Comparison of ENCODE assay signal across 8 cellular contexts in genomic region chr6:30722280-30723112, GRCh38. TPM values are rescaled to one million over a fixed set of nuclear protein-coding genes. Genes with fewer than 3 reads are reported as not detected.
DNase-seq lines count a peak whose midpoint lies in the region; ATAC-seq and TF ChIP-seq lines count a peak whose summit lies in the region.

No MANE protein-coding gene starts in this region.

- CTCF ChIA-PET in OCI-LY7 (lab: Charles Lee; ENCODE audit: unreplicated experiment) = interaction anchor here (0.8 to 2.0 kb wide), 4 partner anchors 8 to 43 kb away, joined by 3 to 7 read pairs (median 5); no protein-coding TSS in a partner anchor

- H3K4me2 ChIP-seq in OCI-LY7 (ENCODE audit: low read length) = peak overlapping the region; percentile 95

- H3K9ac ChIP-seq in HUES48 (ENCODE audit: low read depth, low read length) = peak overlapping the region; percentile 100
- peak overlapping the region; percentile 36 to 78 for H3K9ac ChIP-seq in mucosa of rectum (ENCODE audit: low read depth in 1 of 2, low read length in 2 of 2)

- H3K27ac Mint-ChIP-seq in activated T-cell treated with anti-CD3 and anti-CD28 coated beads, Interleukin-2, amount 50 U/mL, for 24 hours = peak overlapping the region; percentile 98

- H3K36me3 Mint-ChIP-seq in activated T-cell treated with anti-CD3 and anti-CD28 coated beads, Interleukin-2, amount 50 U/mL, for 24 hours (ENCODE audit: low read depth) = peaks cover 85% of the 10 kb centered on the region

- H3K4me3 ChIP-seq in HUES48 (ENCODE audit: low read depth, low read length) (peak overlapping the region; percentile 93), OCI-LY7 (ENCODE audit: low read depth, low read length, poor library complexity, severe bottlenecking) (peak overlapping the region; percentile 91), mucosa of rectum (ENCODE audit: low read length in 2 of 2) (peak overlapping the region; percentile 53 to 80)

- TF ChIP-seq CTCF in OCI-LY7 (conservative IDR thresholded peaks at IDR 0.05; ENCODE audit: low read length) = peak; percentile 98

- POLR2A ChIA-PET in OCI-LY7 (lab: Charles Lee) = interaction anchor here (1.2 to 6.0 kb wide), 3 partner anchors 33 to 43 kb away, joined by 5 to 71 read pairs (median 12); partner anchors contain the start of gene NRM

- H3K4me1 Mint-ChIP-seq in activated T-cell treated with anti-CD3 and anti-CD28 coated beads, Interleukin-2, amount 50 U/mL, for 24 hours (ENCODE audit: low read depth) = peaks cover 56% of the 10 kb centered on the region

- no peak for TF ChIP-seq POLR2A in erythroblast (IDR thresholded peaks at IDR 0.05; ENCODE audit: low read length)

- peak; percentile 53 for DNase-seq in COR-L47 (lab: John Stamatoyannopoulos, UW)
- DNase-seq in OCI-LY7 (ENCODE audit: low spot score) = peak; percentile 79
- DNase-seq in activated T-cell treated with anti-CD3 and anti-CD28 coated beads, Interleukin-2, amount 50 U/mL, for 24 hours = peak; percentile 92
- peak; percentile 84 to 93 for DNase-seq in erythroblast (lab: John Stamatoyannopoulos, UW)
- peak; percentile 74 for DNase-seq in stimulated activated CD8-positive, alpha-beta memory T cell treated with anti-CD3 and anti-CD28 coated beads, Interleukin-7, amount 100 ng/mL, for 24 hours (ENCODE audit: low read depth)

- peaks cover 35% of the 10 kb centered on the region for H4K20me1 ChIP-seq in OCI-LY7 (ENCODE audit: insufficient read depth, low read length)

- no TSS peak for BruUV-seq in OCI-LY7 (replicated peaks; lab: Mats Ljungman, UMichigan)

- no peak overlapping the region for H2AFZ ChIP-seq in OCI-LY7 (ENCODE audit: low read length)

- H3K4me3 Mint-ChIP-seq in activated T-cell treated with anti-CD3 and anti-CD28 coated beads, Interleukin-2, amount 50 U/mL, for 24 hours = peak overlapping the region; percentile 99

- H3K27me3 ChIP-seq in HUES48 (ENCODE audit: control insufficient read depth, insufficient read depth, low read length) = no peaks in the 10 kb centered on the region
- H3K27me3 ChIP-seq in mucosa of rectum (ENCODE audit: control insufficient read depth in 2 of 2, insufficient read depth in 2 of 2, low read length in 2 of 2) = no peaks in the 10 kb centered on the region

- H3K79me2 ChIP-seq in OCI-LY7 (ENCODE audit: insufficient read depth, low read depth, low read length) = peaks cover 82% of the 10 kb centered on the region

- no peaks in the 10 kb centered on the region for H3K9me2 ChIP-seq in OCI-LY7 (ENCODE audit: insufficient read depth, low read length)

- intact Hi-C loops in OCI-LY7 (cut with micrococcal nuclease; ENCODE audit: unreplicated experiment) = loop anchor here (1.0 to 5.0 kb wide), 2 partner anchors 43 to 165 kb away; partner anchors contain the start of genes GNL1 and PRR3

- ATAC-seq in HG03196 (IDR thresholded peaks at IDR 0.05; ENCODE audit: unreplicated experiment) = no peak

- H3K27ac ChIP-seq in HUES48 (ENCODE audit: low read depth, low read length) (peak overlapping the region; percentile 98), OCI-LY7 (ENCODE audit: low read depth, low read length, poor library complexity, severe bottlenecking) (peak overlapping the region; percentile 97), mucosa of rectum (ENCODE audit: low read depth in 2 of 2, low read length in 2 of 2) (peak overlapping the region; percentile 38 to 95)

- no peaks in the 10 kb centered on the region for H3K9me3 Mint-ChIP-seq in activated T-cell treated with anti-CD3 and anti-CD28 coated beads, Interleukin-2, amount 50 U/mL, for 24 hours

- H3K4me1 ChIP-seq in HUES48 (ENCODE audit: control insufficient read depth, insufficient read depth, low read length) = peaks cover 13% of the 10 kb centered on the region; the same call in 1 of the 2 replicates
- H3K4me1 ChIP-seq in OCI-LY7 (ENCODE audit: insufficient read depth, low read length, poor library complexity, severe bottlenecking) = peaks cover 45% of the 10 kb centered on the region
- peaks cover 15 to 22% of the 10 kb centered on the region in 2 donors for H3K4me1 ChIP-seq in mucosa of rectum (ENCODE audit: control insufficient read depth in 2 of 2, insufficient read depth in 2 of 2, low read length in 2 of 2)

- H3K9me3 ChIP-seq in HUES48 (ENCODE audit: control insufficient read depth, insufficient read depth, low read length) = no peaks in the 10 kb centered on the region
- no peaks in the 10 kb centered on the region for H3K9me3 ChIP-seq in OCI-LY7 (ENCODE audit: low read length)
- no peaks in the 10 kb centered on the region for H3K9me3 ChIP-seq in mucosa of rectum (ENCODE audit: control insufficient read depth in 2 of 2, low read length in 2 of 2)

- H3K27me3 Mint-ChIP-seq in activated T-cell treated with anti-CD3 and anti-CD28 coated beads, Interleukin-2, amount 50 U/mL, for 24 hours = no peaks in the 10 kb centered on the region

- H3K36me3 ChIP-seq in HUES48 (ENCODE audit: control insufficient read depth, insufficient read depth, low read length) (peaks cover 48% of the 10 kb centered on the region), OCI-LY7 (ENCODE audit: insufficient read depth, low read length) (peaks cover 75% of the 10 kb centered on the region), mucosa of rectum (ENCODE audit: control insufficient read depth in 2 of 2, insufficient read depth in 2 of 2, low read length in 2 of 2) (peaks cover 32 to 45% of the 10 kb centered on the region in 2 donors)

RNA-seq across cellular contexts. Expression of gene TUBB, which starts 2.3 kb away (rescaled TPM):
- total RNA-seq in OCI-LY7 (2014; rRNA removed; shearing (Covaris generic)) = 1,287 and 1,346 TPM in 2 replicates
- 1,244 and 1,350 TPM in 2 replicates for total RNA-seq in OCI-LY7 (2022)

RNA-seq across cellular contexts. Expression of gene MDC1, which starts 5.4 kb away (rescaled TPM):
- 35.0 and 41.6 TPM in 2 replicates for total RNA-seq in OCI-LY7 (2014; rRNA removed; shearing (Covaris generic))
- 107 and 133 TPM in 2 replicates for total RNA-seq in OCI-LY7 (2022)

RNA-seq across cellular contexts. Expression of gene FLOT1, which starts 20.0 kb away (rescaled TPM):
- 66.7 and 70.7 TPM in 2 replicates for total RNA-seq in OCI-LY7 (2014; rRNA removed; shearing (Covaris generic))
- total RNA-seq in OCI-LY7 (2022) = 108 and 117 TPM in 2 replicates

RNA-seq across cellular contexts. Expression of gene IER3, which starts 21.9 kb away (rescaled TPM):
- total RNA-seq in OCI-LY7 (2014; rRNA removed; shearing (Covaris generic)) = 0.51 and 2.8 TPM in 2 replicates
- 1.3 and 1.6 TPM in 2 replicates for total RNA-seq in OCI-LY7 (2022)

RNA-seq across cellular contexts. Expression of gene NRM, which starts 31.7 kb away (rescaled TPM):
- 13.6 and 18.6 TPM in 2 replicates for total RNA-seq in OCI-LY7 (2014; rRNA removed; shearing (Covaris generic))
- total RNA-seq in OCI-LY7 (2022) = 36.7 and 44.0 TPM in 2 replicates
